ENCODE assay signal across 1 cellular context in genomic region chr2:218395826-218396687, GRCh38.
A peak's percentile ranks its signal among the peaks of the same experiment; 100 is the strongest.
TF ChIP-seq lines count a peak whose summit lies in the region.

No MANE protein-coding gene starts in this region.

TF ChIP-seq in HepG2, 621 proteins besides CTCF, POLR2A, EP300 and RAD21 (continued from another document and continues in another):
- no peak for TF ChIP-seq SP1 (IDR thresholded peaks at IDR 0.05)
- TF ChIP-seq SP1 (CRISPR knock-in tag; IDR thresholded peaks at IDR 0.05), result peak; percentile 95
- peak; percentile 90 for TF ChIP-seq E2F1 (CRISPR knock-in tag; IDR thresholded peaks at IDR 0.05)
- TF ChIP-seq, protein P1, sequence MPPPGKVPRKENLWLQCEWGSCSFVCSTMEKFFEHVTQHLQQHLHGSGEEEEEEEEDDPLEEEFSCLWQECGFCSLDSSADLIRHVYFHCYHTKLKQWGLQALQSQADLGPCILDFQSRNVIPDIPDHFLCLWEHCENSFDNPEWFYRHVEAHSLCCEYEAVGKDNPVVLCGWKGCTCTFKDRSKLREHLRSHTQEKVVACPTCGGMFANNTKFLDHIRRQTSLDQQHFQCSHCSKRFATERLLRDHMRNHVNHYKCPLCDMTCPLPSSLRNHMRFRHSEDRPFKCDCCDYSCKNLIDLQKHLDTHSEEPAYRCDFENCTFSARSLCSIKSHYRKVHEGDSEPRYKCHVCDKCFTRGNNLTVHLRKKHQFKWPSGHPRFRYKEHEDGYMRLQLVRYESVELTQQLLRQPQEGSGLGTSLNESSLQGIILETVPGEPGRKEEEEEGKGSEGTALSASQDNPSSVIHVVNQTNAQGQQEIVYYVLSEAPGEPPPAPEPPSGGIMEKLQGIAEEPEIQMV (CRISPR knock-in tag; IDR thresholded peaks at IDR 0.05; ENCODE audit: low read depth), result peak; percentile 94; the same call in 1 of the 2 replicates
- peak; percentile 76; the same call in 1 of the 2 replicates for TF ChIP-seq AHDC1 (CRISPR knock-in tag; IDR thresholded peaks at IDR 0.05; ENCODE audit: borderline replicate concordance)
- TF ChIP-seq U2AF2 (IDR thresholded peaks at IDR 0.05; ENCODE audit: low read depth, low read length), result 0 out of 2 replicates have a peak, but pooled peaks have one; percentile 10
- TF ChIP-seq PRPF4 (IDR thresholded peaks at IDR 0.05; ENCODE audit: low read depth, low read length, poor library complexity, severe bottlenecking), result no peak
- TF ChIP-seq KLF16 (CRISPR knock-in tag; IDR thresholded peaks at IDR 0.05), result peak in 1 of 2 experiments; percentile 92; a peak in 2 of 4 replicates
- peak; percentile 93 for TF ChIP-seq ZSCAN29 (CRISPR knock-in tag; conservative IDR thresholded peaks at IDR 0.05)
- TF ChIP-seq CEBPB (IDR thresholded peaks at IDR 0.05; ENCODE audit: borderline replicate concordance, low read depth, low read length), result no peak
- no peak for TF ChIP-seq MLXIP (CRISPR knock-in tag; IDR thresholded peaks at IDR 0.05; ENCODE audit: borderline replicate concordance)
- TF ChIP-seq ZFX (CRISPR knock-in tag; IDR thresholded peaks at IDR 0.05; ENCODE audit: low read depth), result peak; percentile 95
- TF ChIP-seq NFYC (CRISPR knock-in tag; IDR thresholded peaks at IDR 0.05), result peak; percentile 39
- TF ChIP-seq, protein P2, sequence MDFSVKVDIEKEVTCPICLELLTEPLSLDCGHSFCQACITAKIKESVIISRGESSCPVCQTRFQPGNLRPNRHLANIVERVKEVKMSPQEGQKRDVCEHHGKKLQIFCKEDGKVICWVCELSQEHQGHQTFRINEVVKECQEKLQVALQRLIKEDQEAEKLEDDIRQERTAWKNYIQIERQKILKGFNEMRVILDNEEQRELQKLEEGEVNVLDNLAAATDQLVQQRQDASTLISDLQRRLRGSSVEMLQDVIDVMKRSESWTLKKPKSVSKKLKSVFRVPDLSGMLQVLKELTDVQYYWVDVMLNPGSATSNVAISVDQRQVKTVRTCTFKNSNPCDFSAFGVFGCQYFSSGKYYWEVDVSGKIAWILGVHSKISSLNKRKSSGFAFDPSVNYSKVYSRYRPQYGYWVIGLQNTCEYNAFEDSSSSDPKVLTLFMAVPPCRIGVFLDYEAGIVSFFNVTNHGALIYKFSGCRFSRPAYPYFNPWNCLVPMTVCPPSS (IDR thresholded peaks at IDR 0.05), result no peak
- no peak for TF ChIP-seq NFE2 (CRISPR knock-in tag; IDR thresholded peaks at IDR 0.05)
- TF ChIP-seq NCOA5 (CRISPR knock-in tag; IDR thresholded peaks at IDR 0.05), result no peak
- peak; percentile 74; the same call in 1 of the 2 replicates for TF ChIP-seq FOXO1 (CRISPR knock-in tag; IDR thresholded peaks at IDR 0.05)
- TF ChIP-seq, protein P3, sequence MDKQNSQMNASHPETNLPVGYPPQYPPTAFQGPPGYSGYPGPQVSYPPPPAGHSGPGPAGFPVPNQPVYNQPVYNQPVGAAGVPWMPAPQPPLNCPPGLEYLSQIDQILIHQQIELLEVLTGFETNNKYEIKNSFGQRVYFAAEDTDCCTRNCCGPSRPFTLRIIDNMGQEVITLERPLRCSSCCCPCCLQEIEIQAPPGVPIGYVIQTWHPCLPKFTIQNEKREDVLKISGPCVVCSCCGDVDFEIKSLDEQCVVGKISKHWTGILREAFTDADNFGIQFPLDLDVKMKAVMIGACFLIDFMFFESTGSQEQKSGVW (CRISPR knock-in tag; IDR thresholded peaks at IDR 0.05; ENCODE audit: borderline replicate concordance), result no peak
- TF ChIP-seq, protein P4, sequence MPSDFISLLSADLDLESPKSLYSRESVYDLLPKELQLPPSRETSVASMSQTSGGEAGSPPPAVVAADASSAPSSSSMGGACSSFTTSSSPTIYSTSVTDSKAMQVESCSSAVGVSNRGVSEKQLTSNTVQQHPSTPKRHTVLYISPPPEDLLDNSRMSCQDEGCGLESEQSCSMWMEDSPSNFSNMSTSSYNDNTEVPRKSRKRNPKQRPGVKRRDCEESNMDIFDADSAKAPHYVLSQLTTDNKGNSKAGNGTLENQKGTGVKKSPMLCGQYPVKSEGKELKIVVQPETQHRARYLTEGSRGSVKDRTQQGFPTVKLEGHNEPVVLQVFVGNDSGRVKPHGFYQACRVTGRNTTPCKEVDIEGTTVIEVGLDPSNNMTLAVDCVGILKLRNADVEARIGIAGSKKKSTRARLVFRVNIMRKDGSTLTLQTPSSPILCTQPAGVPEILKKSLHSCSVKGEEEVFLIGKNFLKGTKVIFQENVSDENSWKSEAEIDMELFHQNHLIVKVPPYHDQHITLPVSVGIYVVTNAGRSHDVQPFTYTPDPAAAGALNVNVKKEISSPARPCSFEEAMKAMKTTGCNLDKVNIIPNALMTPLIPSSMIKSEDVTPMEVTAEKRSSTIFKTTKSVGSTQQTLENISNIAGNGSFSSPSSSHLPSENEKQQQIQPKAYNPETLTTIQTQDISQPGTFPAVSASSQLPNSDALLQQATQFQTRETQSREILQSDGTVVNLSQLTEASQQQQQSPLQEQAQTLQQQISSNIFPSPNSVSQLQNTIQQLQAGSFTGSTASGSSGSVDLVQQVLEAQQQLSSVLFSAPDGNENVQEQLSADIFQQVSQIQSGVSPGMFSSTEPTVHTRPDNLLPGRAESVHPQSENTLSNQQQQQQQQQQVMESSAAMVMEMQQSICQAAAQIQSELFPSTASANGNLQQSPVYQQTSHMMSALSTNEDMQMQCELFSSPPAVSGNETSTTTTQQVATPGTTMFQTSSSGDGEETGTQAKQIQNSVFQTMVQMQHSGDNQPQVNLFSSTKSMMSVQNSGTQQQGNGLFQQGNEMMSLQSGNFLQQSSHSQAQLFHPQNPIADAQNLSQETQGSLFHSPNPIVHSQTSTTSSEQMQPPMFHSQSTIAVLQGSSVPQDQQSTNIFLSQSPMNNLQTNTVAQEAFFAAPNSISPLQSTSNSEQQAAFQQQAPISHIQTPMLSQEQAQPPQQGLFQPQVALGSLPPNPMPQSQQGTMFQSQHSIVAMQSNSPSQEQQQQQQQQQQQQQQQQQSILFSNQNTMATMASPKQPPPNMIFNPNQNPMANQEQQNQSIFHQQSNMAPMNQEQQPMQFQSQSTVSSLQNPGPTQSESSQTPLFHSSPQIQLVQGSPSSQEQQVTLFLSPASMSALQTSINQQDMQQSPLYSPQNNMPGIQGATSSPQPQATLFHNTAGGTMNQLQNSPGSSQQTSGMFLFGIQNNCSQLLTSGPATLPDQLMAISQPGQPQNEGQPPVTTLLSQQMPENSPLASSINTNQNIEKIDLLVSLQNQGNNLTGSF (CRISPR knock-in tag; IDR thresholded peaks at IDR 0.05), result no peak
- TF ChIP-seq U2AF1 (optimal IDR thresholded peaks at IDR 0.05; ENCODE audit: low read depth, low read length), result no peak
- no peak for TF ChIP-seq HOXA7 (CRISPR knock-in tag; IDR thresholded peaks at IDR 0.05)
- TF ChIP-seq MYC (CRISPR knock-in tag; IDR thresholded peaks at IDR 0.05; ENCODE audit: borderline replicate concordance), result peak; percentile 91
- TF ChIP-seq ZNF615 (CRISPR knock-in tag; IDR thresholded peaks at IDR 0.05; ENCODE audit: borderline replicate concordance), result no peak
- TF ChIP-seq ZNF468 (CRISPR knock-in tag; IDR thresholded peaks at IDR 0.05), result 0 out of 2 replicates have a peak, but pooled peaks have one; percentile 77
- no peak for TF ChIP-seq RFX1 (IDR thresholded peaks at IDR 0.05)
- peak; percentile 68 for TF ChIP-seq ZNF777 (CRISPR knock-in tag; IDR thresholded peaks at IDR 0.05)
- no peak for TF ChIP-seq TCF7L2 (IDR thresholded peaks at IDR 0.05; ENCODE audit: low read depth, low read length)
- TF ChIP-seq ZNF782 (CRISPR knock-in tag; IDR thresholded peaks at IDR 0.05; ENCODE audit: borderline replicate concordance), result no peak; the same call in 1 of the 2 replicates
- TF ChIP-seq ZNF354B (CRISPR knock-in tag; IDR thresholded peaks at IDR 0.05), result no peak
- no peak for TF ChIP-seq FUBP1 (CRISPR knock-in tag; IDR thresholded peaks at IDR 0.05; ENCODE audit: borderline replicate concordance)
- peak; percentile 29; the same call in 1 of the 2 replicates for TF ChIP-seq HMG20B (CRISPR knock-in tag; conservative IDR thresholded peaks at IDR 0.05)
